Comparison of ENCODE assay signal across 31 cellular contexts in the genomic region with DNA sequence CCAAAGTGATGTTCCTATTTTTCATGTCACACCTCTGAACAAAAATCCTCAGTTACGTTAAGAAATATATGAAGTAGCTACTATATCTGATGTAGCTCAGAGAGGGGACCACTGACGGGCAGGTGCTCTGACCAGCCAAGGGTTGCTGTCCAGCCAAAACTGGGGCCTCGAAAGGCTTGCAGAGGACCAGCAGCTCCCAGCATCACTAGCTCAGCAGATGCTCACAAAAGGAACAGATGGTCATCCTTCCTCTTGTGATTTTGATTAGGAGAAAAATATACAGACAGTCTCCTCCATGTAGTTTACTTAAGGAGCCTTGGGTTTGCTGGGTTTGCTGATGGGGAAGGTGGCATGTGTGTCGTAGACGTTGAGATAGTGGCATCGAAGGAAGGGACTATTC.
"Had no signal": no experiment of that assay in that cellular context is flagged by ENCODE, and none has a peak within 500 bp of the region (broad histone marks: within the 10 kb centered on the region; RNA-seq: fewer than 3 reads in every experiment).

No MANE protein-coding gene starts in this region.

- H3K36me3 Mint-ChIP-seq: activated CD4-positive, alpha-beta memory T cell treated with anti-CD3 and anti-CD28 coated beads for 36 hours; activated CD8-positive, alpha-beta memory T cell treated with anti-CD3 and anti-CD28 coated beads, Interleukin-2, amount 10 ng/mL, durations not matched to agents 7 days and 5 days; activated naive CD4-positive, alpha-beta T cell treated with anti-CD3 and anti-CD28 coated beads, Interleukin-2, amount 50 U/mL, for 24 hours; activated naive CD8-positive, alpha-beta T cell treated with anti-CD3 and anti-CD28 coated beads for 36 hours had no signal

- H3K27ac Mint-ChIP-seq: activated CD4-positive, alpha-beta memory T cell treated with anti-CD3 and anti-CD28 coated beads for 36 hours; activated CD4-positive, alpha-beta T cell treated with anti-CD3 and anti-CD28 coated beads for 36 hours; activated CD4-positive, alpha-beta T cell treated with anti-CD3 and anti-CD28 coated beads, Interleukin-2, amount 10 ng/mL, durations not matched to agents 24 days and 14 days; activated CD8-positive, alpha-beta memory T cell treated with anti-CD3 and anti-CD28 coated beads, Interleukin-2, amount 10 ng/mL, durations not matched to agents 7 days and 5 days; activated CD8-positive, alpha-beta T cell treated with anti-CD3 and anti-CD28 coated beads, Interleukin-2, amount 10 ng/mL, durations not matched to agents 7 days and 5 days; activated naive CD4-positive, alpha-beta T cell treated with anti-CD3 and anti-CD28 coated beads for 36 hours; activated naive CD4-positive, alpha-beta T cell treated with anti-CD3 and anti-CD28 coated beads, Interleukin-2, amount 50 U/mL, for 24 hours; activated naive CD8-positive, alpha-beta T cell treated with anti-CD3 and anti-CD28 coated beads for 36 hours; activated naive CD8-positive, alpha-beta T cell treated with anti-CD3 and anti-CD28 coated beads, Interleukin-2, amount 50 U/mL, for 24 hours; activated T-helper 1 cell treated with anti-CD3 and anti-CD28 coated beads, Interleukin-12 subunit alpha, Interleukin-12 subunit beta, Interleukin-2, Interleukin-4 antibody, amounts not matched to agents 30 ng/mL and 10 ng/mL and 1 ng/mL, durations not matched to agents 14 hours and 24 hours and 36 hours; activated T-helper 2 cell treated with anti-CD3 and anti-CD28 coated beads, Interferon-gamma antibody, Interleukin-2, Interleukin-4, amounts not matched to agents 10 μg/mL and 5 μg/mL and 100 μg/mL, durations not matched to agents 14 hours and 24 hours and 36 hours; T-helper 17 cell; T-helper 2 cell treated with Interferon-gamma antibody and Interleukin-4, amounts not matched to agents 5 μg/mL and 100 μg/mL, for 36 hours had no signal

- H3K4me3 Mint-ChIP-seq: activated CD4-positive, alpha-beta memory T cell treated with anti-CD3 and anti-CD28 coated beads for 36 hours; activated CD4-positive, alpha-beta T cell treated with anti-CD3 and anti-CD28 coated beads for 36 hours; activated CD4-positive, alpha-beta T cell treated with anti-CD3 and anti-CD28 coated beads, Interleukin-2, amount 10 ng/mL, durations not matched to agents 24 days and 14 days; activated CD8-positive, alpha-beta memory T cell treated with anti-CD3 and anti-CD28 coated beads, Interleukin-2, amount 10 ng/mL, durations not matched to agents 7 days and 5 days; activated CD8-positive, alpha-beta T cell treated with anti-CD3 and anti-CD28 coated beads, Interleukin-2, amount 10 ng/mL, durations not matched to agents 7 days and 5 days; activated naive CD4-positive, alpha-beta T cell treated with anti-CD3 and anti-CD28 coated beads for 36 hours; activated naive CD4-positive, alpha-beta T cell treated with anti-CD3 and anti-CD28 coated beads, Interleukin-2, amount 50 U/mL, for 24 hours; activated naive CD8-positive, alpha-beta T cell treated with anti-CD3 and anti-CD28 coated beads for 36 hours; activated naive CD8-positive, alpha-beta T cell treated with anti-CD3 and anti-CD28 coated beads, Interleukin-2, amount 50 U/mL, for 24 hours; activated T-helper 1 cell treated with anti-CD3 and anti-CD28 coated beads, Interleukin-12 subunit alpha, Interleukin-12 subunit beta, Interleukin-2, Interleukin-4 antibody, amounts not matched to agents 30 ng/mL and 10 ng/mL and 1 ng/mL, durations not matched to agents 14 hours and 24 hours and 36 hours; T-helper 17 cell; T-helper 2 cell treated with Interferon-gamma antibody and Interleukin-4, amounts not matched to agents 5 μg/mL and 100 μg/mL, for 36 hours had no signal

- H3K9me3 Mint-ChIP-seq: activated CD4-positive, alpha-beta memory T cell treated with anti-CD3 and anti-CD28 coated beads for 36 hours; activated CD4-positive, alpha-beta T cell treated with anti-CD3 and anti-CD28 coated beads, Interleukin-2, amount 10 ng/mL, durations not matched to agents 24 days and 14 days; activated naive CD4-positive, alpha-beta T cell treated with anti-CD3 and anti-CD28 coated beads for 36 hours; activated naive CD4-positive, alpha-beta T cell treated with anti-CD3 and anti-CD28 coated beads, Interleukin-2, amount 50 U/mL, for 24 hours; activated naive CD8-positive, alpha-beta T cell treated with anti-CD3 and anti-CD28 coated beads for 36 hours; activated naive CD8-positive, alpha-beta T cell treated with anti-CD3 and anti-CD28 coated beads, Interleukin-2, amount 50 U/mL, for 24 hours; activated T-helper 1 cell treated with anti-CD3 and anti-CD28 coated beads, Interleukin-12 subunit alpha, Interleukin-12 subunit beta, Interleukin-2, Interleukin-4 antibody, amounts not matched to agents 30 ng/mL and 10 ng/mL and 1 ng/mL, durations not matched to agents 14 hours and 24 hours and 36 hours; activated T-helper 2 cell treated with anti-CD3 and anti-CD28 coated beads, Interferon-gamma antibody, Interleukin-2, Interleukin-4, amounts not matched to agents 10 μg/mL and 5 μg/mL and 100 μg/mL, durations not matched to agents 14 hours and 24 hours and 36 hours; T-helper 2 cell treated with Interferon-gamma antibody and Interleukin-4, amounts not matched to agents 5 μg/mL and 100 μg/mL, for 36 hours had no signal

- ATAC-seq: activated CD4-positive, alpha-beta T cell treated with anti-CD3 and anti-CD28 coated beads for 36 hours; activated CD8-positive, alpha-beta memory T cell treated with anti-CD3 and anti-CD28 coated beads, Interleukin-2, amount 10 ng/mL, durations not matched to agents 7 days and 5 days; activated CD8-positive, alpha-beta T cell treated with anti-CD3 and anti-CD28 coated beads, Interleukin-2, amount 10 ng/mL, durations not matched to agents 7 days and 5 days; activated naive CD8-positive, alpha-beta T cell treated with anti-CD3 and anti-CD28 coated beads, Interleukin-2, amount 50 U/mL, for 24 hours; body of pancreas; heart left ventricle; T-helper 17 cell had no signal

- H3K4me1 Mint-ChIP-seq: activated CD4-positive, alpha-beta T cell treated with anti-CD3 and anti-CD28 coated beads for 36 hours; activated CD4-positive, alpha-beta T cell treated with anti-CD3 and anti-CD28 coated beads, Interleukin-2, amount 10 ng/mL, durations not matched to agents 24 days and 14 days; activated CD8-positive, alpha-beta memory T cell treated with anti-CD3 and anti-CD28 coated beads, Interleukin-2, amount 10 ng/mL, durations not matched to agents 7 days and 5 days; activated naive CD4-positive, alpha-beta T cell treated with anti-CD3 and anti-CD28 coated beads, Interleukin-2, amount 50 U/mL, for 24 hours; activated naive CD8-positive, alpha-beta T cell treated with anti-CD3 and anti-CD28 coated beads for 36 hours; activated naive CD8-positive, alpha-beta T cell treated with anti-CD3 and anti-CD28 coated beads, Interleukin-2, amount 50 U/mL, for 24 hours; T-helper 17 cell had no signal

- DNase-seq: activated CD4-positive, alpha-beta memory T cell treated with anti-CD3 and anti-CD28 coated beads for 36 hours; activated CD4-positive, alpha-beta T cell treated with anti-CD3 and anti-CD28 coated beads for 36 hours; activated CD4-positive, alpha-beta T cell treated with anti-CD3 and anti-CD28 coated beads, Interleukin-2, amount 10 ng/mL, durations not matched to agents 24 days and 14 days; activated CD4-positive, CD25-positive, alpha-beta regulatory T cell; activated CD4-positive, CD25-positive, alpha-beta regulatory T cell treated with anti-CD3 and anti-CD28 coated beads, Interleukin-2, amount 50 U/mL, for 72 hours; activated CD8-positive, alpha-beta memory T cell treated with anti-CD3 and anti-CD28 coated beads, Interleukin-2, amount 10 ng/mL, durations not matched to agents 7 days and 5 days; activated CD8-positive, alpha-beta memory T cell treated with anti-CD3 and anti-CD28 coated beads, Interleukin-2, amount 50 U/mL, for 4 hours; activated CD8-positive, alpha-beta T cell treated with anti-CD3 and anti-CD28 coated beads, Interleukin-2, amount 10 ng/mL, durations not matched to agents 7 days and 5 days; activated effector memory CD4-positive, alpha-beta T cell treated with anti-CD3 and anti-CD28 coated beads, Interleukin-2, amount 50 U/mL, for 16 hours; activated naive CD4-positive, alpha-beta T cell treated with anti-CD3 and anti-CD28 coated beads for 36 hours; activated naive CD8-positive, alpha-beta T cell treated with anti-CD3 and anti-CD28 coated beads for 36 hours; activated naive CD8-positive, alpha-beta T cell treated with anti-CD3 and anti-CD28 coated beads, Interleukin-2, amount 50 U/mL, for 24 hours; activated T-cell treated with anti-CD3 and anti-CD28 coated beads, Interleukin-2, amount 50 U/mL, for 1 hour; activated T-cell treated with anti-CD3 and anti-CD28 coated beads, Interleukin-2, amount 50 U/mL, for 48 hours; adrenal gland; amygdala; aorta; body of pancreas; central memory CD4-positive, alpha-beta T cell; cortex of kidney; dermis blood vessel endothelial cell; effector CD4-positive, alpha-beta T cell; foreskin fibroblast; heart left ventricle; T-helper 1 cell; T-helper 17 cell; T1000 had no signal
